ENCODE assay signal across 14 cellular contexts in the genomic region with DNA sequence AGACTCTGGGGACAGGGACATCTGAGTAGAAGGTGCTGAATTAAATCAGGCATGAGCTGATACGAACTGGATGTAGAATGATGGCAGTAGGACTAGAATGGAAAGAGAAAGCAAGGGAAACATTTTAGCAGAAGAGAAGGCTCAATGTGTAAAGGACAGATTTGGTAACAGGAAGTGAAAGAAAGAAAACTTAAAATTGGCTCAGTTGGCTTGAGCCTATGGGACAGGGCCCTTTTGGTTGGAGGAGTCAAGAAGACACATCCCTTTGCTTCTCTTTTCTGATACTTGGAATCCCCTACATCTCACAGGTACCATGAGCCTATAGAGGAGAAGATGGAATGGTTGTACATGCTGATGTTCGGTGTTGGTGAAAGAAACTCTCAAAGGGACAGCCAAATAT.
"Had no signal": no experiment of that assay in that cellular context is flagged by ENCODE, and none has a peak within 500 bp of the region (broad histone marks: within the 10 kb centered on the region; RNA-seq: fewer than 3 reads in every experiment).

No MANE protein-coding gene starts in this region.

- H3K27me3 ChIP-seq: gastroesophageal sphincter, left lung, right atrium auricular region, stomach, thyroid gland had no signal

- H3K27ac Mint-ChIP-seq: activated CD4-positive, alpha-beta T cell treated with anti-CD3 and anti-CD28 coated beads, Interleukin-2, amount 10 ng/mL, durations not matched to agents 24 days and 14 days; activated naive CD4-positive, alpha-beta T cell treated with anti-CD3 and anti-CD28 coated beads, Interleukin-2, amount 10 ng/mL, durations not matched to agents 7 days and 5 days; activated T-helper 17 cell treated with anti-CD3 and anti-CD28 coated beads, Interleukin-2, amount 50 U/mL, for 72 hours; memory B cell; natural killer cell had no signal

- ATAC-seq: activated T-helper 17 cell treated with anti-CD3 and anti-CD28 coated beads, Interleukin-2, amount 50 U/mL, for 72 hours; gastroesophageal sphincter; left lung; natural killer cell had no signal

- H3K36me3 ChIP-seq: gastroesophageal sphincter, left lung, right atrium auricular region, stomach, thyroid gland had no signal

- FAIRE-seq: colon, urothelium cell line had no signal

- H3K4me3 ChIP-seq: gastroesophageal sphincter, left lung, right atrium auricular region, skin epidermis, stomach, thyroid gland had no signal

- H3K4me1 ChIP-seq: gastroesophageal sphincter, left lung, right atrium auricular region, stomach, thyroid gland had no signal

- H3K27me3 Mint-ChIP-seq: activated naive CD4-positive, alpha-beta T cell treated with anti-CD3 and anti-CD28 coated beads, Interleukin-2, amount 10 ng/mL, durations not matched to agents 7 days and 5 days had no signal

- H3K27ac ChIP-seq: gastroesophageal sphincter, left lung, right atrium auricular region, skin epidermis, stomach, thyroid gland had no signal

- H3K9me3 Mint-ChIP-seq: activated CD4-positive, alpha-beta T cell treated with anti-CD3 and anti-CD28 coated beads, Interleukin-2, amount 10 ng/mL, durations not matched to agents 24 days and 14 days; activated naive CD4-positive, alpha-beta T cell treated with anti-CD3 and anti-CD28 coated beads, Interleukin-2, amount 10 ng/mL, durations not matched to agents 7 days and 5 days; activated T-helper 17 cell treated with anti-CD3 and anti-CD28 coated beads, Interleukin-2, amount 50 U/mL, for 72 hours had no signal

- DNase-seq: activated CD4-positive, alpha-beta T cell treated with anti-CD3 and anti-CD28 coated beads, Interleukin-2, amount 10 ng/mL, durations not matched to agents 24 days and 14 days; activated naive CD4-positive, alpha-beta T cell treated with anti-CD3 and anti-CD28 coated beads, Interleukin-2, amount 10 ng/mL, durations not matched to agents 7 days and 5 days; effector CD4-positive, alpha-beta T cell; left lung; natural killer cell; stomach; thyroid gland had no signal

- H3K4me1 Mint-ChIP-seq: activated CD4-positive, alpha-beta T cell treated with anti-CD3 and anti-CD28 coated beads, Interleukin-2, amount 10 ng/mL, durations not matched to agents 24 days and 14 days; activated naive CD4-positive, alpha-beta T cell treated with anti-CD3 and anti-CD28 coated beads, Interleukin-2, amount 10 ng/mL, durations not matched to agents 7 days and 5 days; activated T-helper 17 cell treated with anti-CD3 and anti-CD28 coated beads, Interleukin-2, amount 50 U/mL, for 72 hours; memory B cell had no signal

- H3K4me3 Mint-ChIP-seq: activated CD4-positive, alpha-beta T cell treated with anti-CD3 and anti-CD28 coated beads, Interleukin-2, amount 10 ng/mL, durations not matched to agents 24 days and 14 days; activated naive CD4-positive, alpha-beta T cell treated with anti-CD3 and anti-CD28 coated beads, Interleukin-2, amount 10 ng/mL, durations not matched to agents 7 days and 5 days; activated T-helper 17 cell treated with anti-CD3 and anti-CD28 coated beads, Interleukin-2, amount 50 U/mL, for 72 hours; memory B cell; natural killer cell had no signal

- H3K9me3 ChIP-seq: gastroesophageal sphincter, left lung, right atrium auricular region, stomach, thyroid gland had no signal

- H3K36me3 Mint-ChIP-seq: activated naive CD4-positive, alpha-beta T cell treated with anti-CD3 and anti-CD28 coated beads, Interleukin-2, amount 10 ng/mL, durations not matched to agents 7 days and 5 days; memory B cell; natural killer cell had no signal
